Comparison of ENCODE assay signal across 25 cellular contexts in genomic region chr12:111653596-111653995, GRCh38.
"Had no signal": no experiment of that assay in that cellular context is flagged by ENCODE, and none has a peak within 500 bp of the region (broad histone marks: within the 10 kb centered on the region; RNA-seq: fewer than 3 reads in every experiment).

No MANE protein-coding gene starts in this region.

- H3K4me3 ChIP-seq: adrenal gland, ascending aorta, body of pancreas, SK-N-MC had no signal

- H3K4me3 Mint-ChIP-seq: activated CD4-positive, alpha-beta memory T cell treated with anti-CD3 and anti-CD28 coated beads for 36 hours; activated CD4-positive, alpha-beta T cell treated with anti-CD3 and anti-CD28 coated beads, Interleukin-2, amount 10 ng/mL, durations not matched to agents 7 days and 5 days; activated naive CD4-positive, alpha-beta T cell treated with anti-CD3 and anti-CD28 coated beads, Interleukin-2, amount 10 ng/mL, durations not matched to agents 7 days and 5 days; activated naive CD8-positive, alpha-beta T cell treated with anti-CD3 and anti-CD28 coated beads for 36 hours had no signal

- H3K4me1 Mint-ChIP-seq: activated CD4-positive, alpha-beta T cell treated with anti-CD3 and anti-CD28 coated beads, Interleukin-2, amount 10 ng/mL, durations not matched to agents 7 days and 5 days; activated naive CD4-positive, alpha-beta T cell treated with anti-CD3 and anti-CD28 coated beads, Interleukin-2, amount 10 ng/mL, durations not matched to agents 7 days and 5 days; activated naive CD8-positive, alpha-beta T cell treated with anti-CD3 and anti-CD28 coated beads for 36 hours had no signal

- H3K4me1 ChIP-seq: adrenal gland, ascending aorta, body of pancreas had no signal

- H3K27ac Mint-ChIP-seq: activated CD4-positive, alpha-beta memory T cell treated with anti-CD3 and anti-CD28 coated beads for 36 hours; activated CD4-positive, alpha-beta T cell treated with anti-CD3 and anti-CD28 coated beads, Interleukin-2, amount 10 ng/mL, durations not matched to agents 7 days and 5 days; activated naive CD4-positive, alpha-beta T cell treated with anti-CD3 and anti-CD28 coated beads, Interleukin-2, amount 10 ng/mL, durations not matched to agents 7 days and 5 days; activated naive CD8-positive, alpha-beta T cell treated with anti-CD3 and anti-CD28 coated beads for 36 hours; activated T-helper 2 cell treated with anti-CD3 and anti-CD28 coated beads, Interferon-gamma antibody, Interleukin-2, Interleukin-4, amounts not matched to agents 10 μg/mL and 5 μg/mL and 100 μg/mL, durations not matched to agents 14 hours and 24 hours and 36 hours had no signal

- ATAC-seq: body of pancreas, Right ventricle myocardium inferior had no signal

- H3K27me3 Mint-ChIP-seq: activated CD4-positive, alpha-beta memory T cell treated with anti-CD3 and anti-CD28 coated beads for 36 hours; activated CD4-positive, alpha-beta T cell treated with anti-CD3 and anti-CD28 coated beads, Interleukin-2, amount 10 ng/mL, durations not matched to agents 7 days and 5 days; activated naive CD4-positive, alpha-beta T cell treated with anti-CD3 and anti-CD28 coated beads, Interleukin-2, amount 10 ng/mL, durations not matched to agents 7 days and 5 days; activated naive CD8-positive, alpha-beta T cell treated with anti-CD3 and anti-CD28 coated beads for 36 hours had no signal

- H3K27ac ChIP-seq: adrenal gland, ascending aorta, body of pancreas, SK-N-MC, VCaP had no signal

- H3K27me3 ChIP-seq: adrenal gland, ascending aorta, body of pancreas had no signal

- DNase-seq: activated CD4-positive, alpha-beta memory T cell treated with anti-CD3 and anti-CD28 coated beads for 36 hours; activated CD4-positive, alpha-beta T cell treated with anti-CD3 and anti-CD28 coated beads, Interleukin-2, amount 10 ng/mL, durations not matched to agents 7 days and 5 days; activated CD4-positive, CD25-positive, alpha-beta regulatory T cell; activated gamma-delta T cell treated with Interleukin-2 at 50 U/mL for 16 hours; activated naive CD4-positive, alpha-beta T cell treated with anti-CD3 and anti-CD28 coated beads, Interleukin-2, amount 10 ng/mL, durations not matched to agents 7 days and 5 days; activated naive CD8-positive, alpha-beta T cell treated with anti-CD3 and anti-CD28 coated beads for 36 hours; activated T-cell treated with anti-CD3 and anti-CD28 coated beads for 4 hours; activated T-cell treated with anti-CD3 and anti-CD28 coated beads, Interleukin-2, amount 50 U/mL, for 48 hours; adrenal gland; body of pancreas; IMR-90; KBM-7; NCI-H1048; NCI-H1930; NCI-H2171; NCI-H2227 treated with DMSO at 0.1 percent for 48 hours; NCI-H446 treated with DMSO at 0.1 percent for 48 hours; NCI-H526; NCI-H82; T-helper 1 cell had no signal

- H3K9me3 Mint-ChIP-seq: activated CD4-positive, alpha-beta memory T cell treated with anti-CD3 and anti-CD28 coated beads for 36 hours; activated CD4-positive, alpha-beta T cell treated with anti-CD3 and anti-CD28 coated beads, Interleukin-2, amount 10 ng/mL, durations not matched to agents 7 days and 5 days; activated naive CD4-positive, alpha-beta T cell treated with anti-CD3 and anti-CD28 coated beads, Interleukin-2, amount 10 ng/mL, durations not matched to agents 7 days and 5 days; activated naive CD8-positive, alpha-beta T cell treated with anti-CD3 and anti-CD28 coated beads for 36 hours; activated T-helper 2 cell treated with anti-CD3 and anti-CD28 coated beads, Interferon-gamma antibody, Interleukin-2, Interleukin-4, amounts not matched to agents 10 μg/mL and 5 μg/mL and 100 μg/mL, durations not matched to agents 14 hours and 24 hours and 36 hours had no signal
